In genomic region chr2:28716265-28716865, GRCh38 we compare ENCODE assay signal across 8 cellular contexts. TPM values are rescaled to one million over a fixed set of nuclear protein-coding genes. Genes with fewer than 3 reads are reported as not detected.
DNase-seq lines count a peak whose midpoint lies in the region; ATAC-seq and TF ChIP-seq lines count a peak whose summit lies in the region.

No MANE protein-coding gene starts in this region.

- peaks cover 2 to 20% of the 10 kb centered on the region in 2 experiments; a peak in 2 of 4 replicates for H3K4me1 ChIP-seq in SK-N-SH (ENCODE audit: control insufficient read depth in 1 of 2, insufficient read depth in 2 of 2, low read depth in 1 of 2, low read length in 1 of 2)

- H3K79me2 ChIP-seq in SK-N-SH (ENCODE audit: insufficient read depth) = no peaks in the 10 kb centered on the region

- no peaks in the 10 kb centered on the region for H3K9me2 ChIP-seq in SK-N-SH

- CTCF ChIA-PET in SK-N-SH (lab: Yijun Ruan, JAX) = no interaction called here

- H3K9me3 ChIP-seq in SK-N-SH = no peaks in the 10 kb centered on the region

- no peak overlapping the region for H3K4me3 Mint-ChIP-seq in glutamatergic neuron (ENCODE audit: unreplicated experiment)

- no peaks in the 10 kb centered on the region for H3K36me3 Mint-ChIP-seq in glutamatergic neuron (ENCODE audit: unreplicated experiment)

- no peak overlapping the region for H3K27ac Mint-ChIP-seq in glutamatergic neuron (ENCODE audit: unreplicated experiment)

- H3F3A ChIP-seq in SK-N-SH (replicated peaks; ENCODE audit: insufficient read depth) = peaks cover 15% of the 10 kb centered on the region

- no peaks in the 10 kb centered on the region for H3K27me3 ChIP-seq in SK-N-SH (ENCODE audit: insufficient read depth)

- H3K4me3 ChIP-seq in SK-N-SH (ENCODE audit: low read depth in 2 of 2, low read length in 1 of 2) (no peak overlapping the region), fibroblast of the aortic adventitia (ENCODE audit: low read depth, low read length) (no peak overlapping the region)

- H3K9me3 Mint-ChIP-seq in glutamatergic neuron (ENCODE audit: unreplicated experiment) = peaks cover 1% of the 10 kb centered on the region

- TF ChIP-seq CTCF in SK-N-SH (IDR thresholded peaks at IDR 0.05) (no peak), fibroblast of the aortic adventitia (IDR thresholded peaks at IDR 0.05; ENCODE audit: insufficient read depth, low read length) (no peak), omental fat pad (IDR thresholded peaks at IDR 0.05) (no peak), glutamatergic neuron (IDR thresholded peaks at IDR 0.05; ENCODE audit: partially characterized antibody, unreplicated experiment) (no peak)

- peaks cover 4% of the 10 kb centered on the region for H3K27me3 Mint-ChIP-seq in glutamatergic neuron (ENCODE audit: unreplicated experiment)

- TF ChIP-seq EP300 in SK-N-SH (IDR thresholded peaks at IDR 0.05; ENCODE audit: borderline replicate concordance in 1 of 2, low read depth in 1 of 2, low read length in 1 of 2) = peak in 1 of 2 experiments; percentile 23; a peak in 1 of 4 replicates

- H3K4me2 ChIP-seq in SK-N-SH = peak overlapping the region; percentile 17

- no peaks in the 10 kb centered on the region for H4K20me1 ChIP-seq in SK-N-SH (ENCODE audit: insufficient read depth)

- H3K9ac ChIP-seq in SK-N-SH = 0 out of 2 replicates have a peak overlapping the region, but pooled peaks have one; percentile 4

- WGBS in SK-N-SH (ENCODE audit: low lambda C conversion rate) = 28% methylated on average over 4 of the region's 4 CpGs

- peak overlapping the region; percentile 44; the same call in 1 of the 2 replicates for H2AFZ ChIP-seq in SK-N-SH (ENCODE audit: low read depth)

- peak overlapping the region in 1 of 2 experiments; percentile 50; a peak in 2 of 4 replicates for H3K27ac ChIP-seq in SK-N-SH (ENCODE audit: low read depth in 2 of 2, low read length in 1 of 2)

- no peaks in the 10 kb centered on the region for H3K4me1 Mint-ChIP-seq in glutamatergic neuron (ENCODE audit: low read depth, unreplicated experiment)

- ATAC-seq in omental fat pad (ENCODE audit: low FRiP score) (peak; percentile 75), GM21390 (IDR thresholded peaks at IDR 0.05; ENCODE audit: unreplicated experiment) (no peak)

- no peaks in the 10 kb centered on the region for H3K36me3 ChIP-seq in SK-N-SH (replicated peaks in 1 of 2; ENCODE audit: control insufficient read depth in 1 of 2, insufficient read depth in 2 of 2, low read length in 1 of 2)

- in situ Hi-C loops in KBM-7 (cut with MboI; ENCODE audit: low pct_unique_long_range_greater_than_20kb, low sequenced_read_pairs) = no loop called here

- TF ChIP-seq RAD21 in SK-N-SH (IDR thresholded peaks at IDR 0.05; ENCODE audit: low read length) = peak; percentile 1; the same call in 1 of the 2 replicates

- DNase-seq in DMS79 (lab: John Stamatoyannopoulos, UW) (peak; percentile 67), KBM-7 (peak; percentile 85), SK-N-SH (peak; percentile 67), fibroblast of the aortic adventitia (ENCODE audit: low read depth) (peak; percentile 91), omental fat pad (ENCODE audit: low spot score) (no peak), mesenteric fat pad (ENCODE audit: low spot score) (no peak), glutamatergic neuron (no peak)

- POLR2A ChIA-PET in SK-N-SH (lab: Yijun Ruan, JAX) = interaction anchor here (1.0 kb wide), 1 partner anchor 36 kb away, joined by 3 read pairs; the partner anchor contains the start of gene PPP1CB

TF ChIP-seq in SK-N-SH, 30 proteins besides CTCF, POLR2A, EP300 and RAD21 (continues in another document):
- TF ChIP-seq ELF1 (IDR thresholded peaks at IDR 0.05) = no peak
- TF ChIP-seq PBX3 (IDR thresholded peaks at IDR 0.05) = peak; percentile 44; the same call in 1 of the 2 replicates
- peak; percentile 17; the same call in 1 of the 2 replicates for TF ChIP-seq NRF1 (IDR thresholded peaks at IDR 0.05; ENCODE audit: low read depth, low read length)
- no peak for TF ChIP-seq ZBTB33 (IDR thresholded peaks at IDR 0.05; ENCODE audit: borderline replicate concordance, low read depth)
- TF ChIP-seq GABPA (IDR thresholded peaks at IDR 0.05; ENCODE audit: low read depth) = no peak
- TF ChIP-seq MXI1 (IDR thresholded peaks at IDR 0.05; ENCODE audit: low read depth, low read length) = peak; percentile 73
- no peak for TF ChIP-seq FOXM1 (IDR thresholded peaks at IDR 0.05; ENCODE audit: low read depth)
- peak; percentile 94 for TF ChIP-seq MAX (IDR thresholded peaks at IDR 0.05; ENCODE audit: low read depth)
- no peak for TF ChIP-seq SMC3 (IDR thresholded peaks at IDR 0.05; ENCODE audit: low read depth, low read length)
- no peak; the same call in 1 of the 2 replicates for TF ChIP-seq MEF2A (IDR thresholded peaks at IDR 0.05; ENCODE audit: borderline replicate concordance, low read depth)
- TF ChIP-seq JUND (IDR thresholded peaks at IDR 0.05) = 0 out of 2 replicates have a peak, but pooled peaks have one; percentile 28
- TF ChIP-seq FOXJ3 (CRISPR knock-in tag; IDR thresholded peaks at IDR 0.05) = no peak
- TF ChIP-seq USF1 (IDR thresholded peaks at IDR 0.05; ENCODE audit: borderline replicate concordance, low read depth) = peak; percentile 73; the same call in 1 of the 2 replicates
- no peak for TF ChIP-seq RXRA (IDR thresholded peaks at IDR 0.05; ENCODE audit: borderline replicate concordance, low read depth)
- peak; percentile 36; the same call in 1 of the 2 replicates for TF ChIP-seq TCF12 (IDR thresholded peaks at IDR 0.05)
- TF ChIP-seq NFIC (IDR thresholded peaks at IDR 0.05; ENCODE audit: borderline replicate concordance) = no peak
- TF ChIP-seq REST (IDR thresholded peaks at IDR 0.05; ENCODE audit: low read depth, low read length) = no peak

RNA-seq across cellular contexts. Expression of gene PPP1CB, which starts 35.3 kb away (rescaled TPM):
- polyA plus RNA-seq in SK-N-SH (2012; rRNA removed) = 21.7 and 24.7 TPM in 2 replicates
- polyA plus RNA-seq in SK-N-SH (2012; cell fraction: cytosol; rRNA removed) = 26.6 and 31.3 TPM in 2 replicates
- polyA plus RNA-seq in SK-N-SH (2012; cell fraction: nucleus; rRNA removed) = 9.1 and 17.2 TPM in 2 replicates
- 307 and 330 TPM in 2 replicates for total RNA-seq in fibroblast of the aortic adventitia (ENCODE audit: low replicate concordance)
- total RNA-seq in omental fat pad = 100 to 1,000 TPM; 139 to 262 (median 176) TPM
- total RNA-seq in mesenteric fat pad = 201 TPM
- total RNA-seq in glutamatergic neuron (ENCODE audit: unreplicated experiment) = 144 TPM

Comparison
In these comparisons a context has a peak if more than half of its experiments do, and no peak if none do; other contexts are left out.
1. DNase-seq: peak in DMS79 (single experiment), KBM-7 (single experiment), SK-N-SH (single experiment) and fibroblast of the aortic adventitia (single experiment); none in omental fat pad (single experiment), mesenteric fat pad (single experiment) and glutamatergic neuron (single experiment).